ENCODE assay signal across 17 cellular contexts in the genomic region with DNA sequence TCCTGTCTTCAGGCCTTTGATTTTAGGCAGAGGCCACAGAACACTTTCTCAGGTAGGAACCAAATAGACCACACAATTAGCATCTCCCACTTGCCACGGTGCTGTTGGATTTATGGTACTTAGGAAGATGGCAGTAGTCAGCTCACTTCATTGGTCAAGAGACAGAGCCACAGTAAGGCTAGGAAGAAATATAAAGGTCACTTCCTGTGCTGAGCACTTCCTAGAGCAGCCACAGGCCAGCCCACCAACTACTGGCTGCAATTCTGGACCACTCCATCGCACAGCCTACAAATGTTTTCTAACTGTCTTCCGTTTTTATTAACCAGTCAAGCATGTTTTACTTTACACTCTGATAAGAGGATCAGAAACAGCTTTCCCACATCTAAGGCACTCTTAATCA. TPM values are rescaled to one million over a fixed set of nuclear protein-coding genes. Genes with fewer than 3 reads are reported as not detected.
A peak's percentile ranks its signal among the peaks of the same experiment; 100 is the strongest.
DNase-seq lines count a peak whose midpoint lies in the region; ATAC-seq and TF ChIP-seq lines count a peak whose summit lies in the region.
"Had no signal": no experiment of that assay in that cellular context is flagged by ENCODE, and none has a peak within 500 bp of the region (broad histone marks: within the 10 kb centered on the region; RNA-seq: fewer than 3 reads in every experiment).

No MANE protein-coding gene starts in this region.

- H3K27ac ChIP-seq in KOPT-K1 (ENCODE audit: low read depth, low read length, poor library complexity, severe bottlenecking) (peak overlapping the region; percentile 11), psoas muscle (peak overlapping the region; percentile 80)
- H3K27ac ChIP-seq: pancreas, thoracic aorta had no signal

- H3K27me3 ChIP-seq in psoas muscle (ENCODE audit: insufficient read depth in 3 of 3, low read length in 2 of 3), result no peaks in the 10 kb centered on the region
- H3K27me3 ChIP-seq: pancreas had no signal

- TF ChIP-seq CTCF in chondrocyte (IDR thresholded peaks at IDR 0.05), result no peak
- no peak for TF ChIP-seq CTCF in psoas muscle (IDR thresholded peaks at IDR 0.05)

- H3K36me3 Mint-ChIP-seq in chondrocyte (ENCODE audit: low read depth), result no peaks in the 10 kb centered on the region

- H3K27ac Mint-ChIP-seq in chondrocyte (ENCODE audit: unreplicated experiment), result peak overlapping the region; percentile 45
- H3K27ac Mint-ChIP-seq: GM23338 had no signal

- no peak overlapping the region for H3K4me3 Mint-ChIP-seq in chondrocyte (ENCODE audit: unreplicated experiment)
- H3K4me3 Mint-ChIP-seq: GM23338 had no signal

- intact Hi-C loops in psoas muscle (cut with DNase I), result loop anchor here in 1 of 2 donors (5.0 kb wide), 1 partner anchor 36 kb away; no protein-coding TSS in a partner anchor

- ATAC-seq in GM18858 (IDR thresholded peaks at IDR 0.05; ENCODE audit: unreplicated experiment), result peak; percentile 15
- ATAC-seq in psoas muscle, result no peak
- ATAC-seq: GM23338, left colon had no signal

- no peak overlapping the region for H3K4me3 ChIP-seq in psoas muscle
- H3K4me3 ChIP-seq: GM23338, pancreas, thoracic aorta had no signal

- WGBS in psoas muscle, 3 donors, result 85 to 90% (median 89%) methylated on average over 3 of the region's 3 CpGs

- peaks cover under 1% of the 10 kb centered on the region for H3K27me3 Mint-ChIP-seq in chondrocyte (ENCODE audit: low read depth)

- H3K9me3 ChIP-seq in KOPT-K1 (ENCODE audit: insufficient read depth, low read length, poor library complexity, severe bottlenecking), result no peaks in the 10 kb centered on the region
- H3K9me3 ChIP-seq in psoas muscle, result no peaks in the 10 kb centered on the region
- H3K9me3 ChIP-seq: pancreas, thoracic aorta had no signal

- peaks cover 49% of the 10 kb centered on the region for H3K4me1 ChIP-seq in psoas muscle
- H3K4me1 ChIP-seq: pancreas had no signal

- peaks cover 30% of the 10 kb centered on the region for H3K4me1 Mint-ChIP-seq in chondrocyte (ENCODE audit: low read depth)

- H3K36me3 ChIP-seq in KOPT-K1 (ENCODE audit: insufficient read depth, low read length) (no peaks in the 10 kb centered on the region), psoas muscle (ENCODE audit: insufficient read depth in 1 of 2, low read depth in 1 of 2) (no peaks in the 10 kb centered on the region)
- H3K36me3 ChIP-seq: pancreas, thoracic aorta had no signal

- no peak for DNase-seq in chondrocyte (ENCODE audit: low spot score)
- no peak for DNase-seq in psoas muscle
- DNase-seq in DMS 273 treated with DMSO at 0.1 percent for 48 hours (lab: John Stamatoyannopoulos, UW), result no peak
- DNase-seq in T-helper 9 cell, result no peak
- DNase-seq in midbrain (lab: John Stamatoyannopoulos, UW), result no peak
- DNase-seq in NCI-H345 (lab: John Stamatoyannopoulos, UW), result no peak
- DNase-seq: activated CD4-positive, CD25-positive, alpha-beta regulatory T cell treated with anti-CD3 and anti-CD28 coated beads, Interleukin-2, amount 50 U/mL, for 72 hours; activated effector memory CD4-positive, alpha-beta T cell treated with Interleukin-2 at 50 U/mL for 16 hours; GF-D8; left colon; NCI-H1694; NCI-H446 treated with DMSO at 0.1 percent for 48 hours; pancreas had no signal

- H3K9me3 Mint-ChIP-seq in chondrocyte (ENCODE audit: low read depth), result no peaks in the 10 kb centered on the region
- H3K9me3 Mint-ChIP-seq: GM23338 had no signal

RNA-seq across cellular contexts. Expression of a gene that starts 54.8 kb away (rescaled TPM):
- total RNA-seq in chondrocyte (2.2 to 3.1 TPM (median 3.1 TPM) in 3 replicates), psoas muscle (10 to 100 TPM; 11.9 to 24.7 (median 20.0) TPM)
- 10 to 100 TPM in 1 of 3 donors, 1 to 10 TPM in 2; 4.5 to 21.1 (median 8.0) TPM for polyA plus RNA-seq in psoas muscle
